Comparison of ENCODE assay signal across 2 cellular contexts in genomic region chr13:72430923-72431322, GRCh38.
TF ChIP-seq lines count a peak whose summit lies in the region.

No MANE protein-coding gene starts in this region.

TF ChIP-seq in SK-N-SH, 30 proteins besides CTCF, POLR2A, EP300 and RAD21:
- no peak for TF ChIP-seq REST (IDR thresholded peaks at IDR 0.05; ENCODE audit: low read depth, low read length)

TF ChIP-seq in SK-N-SH treated with all-trans-retinoic acid at 6 μM for 48 hours, 23 proteins besides CTCF, POLR2A, EP300 and RAD21 (continued from another document):
- no peak for TF ChIP-seq CREB5 (CRISPR knock-in tag; IDR thresholded peaks at IDR 0.05; ENCODE audit: low read depth)
- no peak for TF ChIP-seq ISL1 (CRISPR knock-in tag; IDR thresholded peaks at IDR 0.05)
- no peak for TF ChIP-seq TSHZ2 (CRISPR knock-in tag; IDR thresholded peaks at IDR 0.05)
- TF ChIP-seq BACH2 (CRISPR knock-in tag; IDR thresholded peaks at IDR 0.05; ENCODE audit: borderline replicate concordance), result no peak
- no peak for TF ChIP-seq ZNF70 (CRISPR knock-in tag; IDR thresholded peaks at IDR 0.05)
- TF ChIP-seq ZNF565 (CRISPR knock-in tag; conservative IDR thresholded peaks at IDR 0.05; ENCODE audit: low read depth), result no peak
- TF ChIP-seq CSRNP3 (CRISPR knock-in tag; IDR thresholded peaks at IDR 0.05), result no peak
- TF ChIP-seq ZC3H10 (CRISPR knock-in tag; IDR thresholded peaks at IDR 0.05), result no peak
- no peak for TF ChIP-seq OSR1 (CRISPR knock-in tag; IDR thresholded peaks at IDR 0.05)
- no peak for TF ChIP-seq ESRRG (CRISPR knock-in tag; IDR thresholded peaks at IDR 0.05)
- no peak for TF ChIP-seq ZFP3 (CRISPR knock-in tag; IDR thresholded peaks at IDR 0.05)
- no peak for TF ChIP-seq GLIS3 (CRISPR knock-in tag; IDR thresholded peaks at IDR 0.05)
